12 cellular contexts compared by ENCODE assay signal in the genomic region with DNA sequence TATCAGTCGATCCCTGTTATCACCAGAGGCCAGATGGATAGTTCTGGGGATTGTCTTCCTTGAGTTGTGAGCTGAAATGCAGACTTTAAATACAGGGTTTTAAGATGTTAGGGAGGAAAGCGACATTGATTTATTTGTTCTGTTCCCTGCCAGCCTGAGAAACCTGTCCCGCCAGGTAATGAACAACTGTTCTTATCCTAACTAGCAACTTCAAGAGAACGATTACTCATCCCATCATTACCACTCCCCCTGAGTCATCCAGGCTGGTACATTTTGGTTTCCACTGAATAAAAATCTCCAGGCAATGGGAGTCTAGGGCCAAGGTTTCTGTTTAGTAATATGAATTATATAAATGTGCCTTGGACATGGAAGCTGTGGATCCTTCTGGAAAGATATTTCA.
DNase-seq lines count a peak whose midpoint lies in the region; TF ChIP-seq lines count a peak whose summit lies in the region.
"Had no signal": no experiment of that assay in that cellular context is flagged by ENCODE, and none has a peak within 500 bp of the region (broad histone marks: within the 10 kb centered on the region; RNA-seq: fewer than 3 reads in every experiment).

No MANE protein-coding gene starts in this region.

- H3K27me3 Mint-ChIP-seq in activated naive CD4-positive, alpha-beta T cell treated with anti-CD3 and anti-CD28 coated beads for 36 hours (ENCODE audit: low read depth) = peaks cover 15% of the 10 kb centered on the region
- peaks cover 12% of the 10 kb centered on the region for H3K27me3 Mint-ChIP-seq in activated naive CD4-positive, alpha-beta T cell treated with anti-CD3 and anti-CD28 coated beads, Interleukin-2, amount 10 ng/mL, durations not matched to agents 7 days and 5 days
- no peaks in the 10 kb centered on the region for H3K27me3 Mint-ChIP-seq in type B pancreatic cell

- peaks cover 10% of the 10 kb centered on the region for H3K9me3 Mint-ChIP-seq in activated naive CD4-positive, alpha-beta T cell treated with anti-CD3 and anti-CD28 coated beads for 36 hours
- H3K9me3 Mint-ChIP-seq in activated naive CD4-positive, alpha-beta T cell treated with anti-CD3 and anti-CD28 coated beads, Interleukin-2, amount 10 ng/mL, durations not matched to agents 7 days and 5 days = peaks cover 9% of the 10 kb centered on the region
- peaks cover 8% of the 10 kb centered on the region for H3K9me3 Mint-ChIP-seq in type B pancreatic cell

- H3K4me1 Mint-ChIP-seq in activated naive CD4-positive, alpha-beta T cell treated with anti-CD3 and anti-CD28 coated beads for 36 hours (ENCODE audit: low read depth) = peaks cover 22% of the 10 kb centered on the region
- H3K4me1 Mint-ChIP-seq in activated naive CD4-positive, alpha-beta T cell treated with anti-CD3 and anti-CD28 coated beads, Interleukin-2, amount 10 ng/mL, durations not matched to agents 7 days and 5 days = peaks cover 8% of the 10 kb centered on the region
- peaks cover 31% of the 10 kb centered on the region for H3K4me1 Mint-ChIP-seq in type B pancreatic cell (ENCODE audit: unreplicated experiment)

- no peak overlapping the region for H3K27ac Mint-ChIP-seq in activated naive CD4-positive, alpha-beta T cell treated with anti-CD3 and anti-CD28 coated beads for 36 hours
- no peak overlapping the region for H3K27ac Mint-ChIP-seq in activated naive CD4-positive, alpha-beta T cell treated with anti-CD3 and anti-CD28 coated beads, Interleukin-2, amount 10 ng/mL, durations not matched to agents 7 days and 5 days
- peak overlapping the region; percentile 84 for H3K27ac Mint-ChIP-seq in type B pancreatic cell

- CTCF ChIA-PET in activated naive CD4-positive, alpha-beta T cell treated with anti-CD3 and anti-CD28 coated beads for 36 hours (lab: Charles Lee) = interaction anchor here (0.6 kb wide), 1 partner anchor 58 kb away, joined by 3 read pairs; no protein-coding TSS in a partner anchor
- CTCF ChIA-PET in activated naive CD4-positive, alpha-beta T cell treated with anti-CD3 and anti-CD28 coated beads, Interleukin-2, amount 10 ng/mL, durations not matched to agents 7 days and 5 days (lab: Charles Lee) = no interaction called here

- H3K4me3 Mint-ChIP-seq in activated naive CD4-positive, alpha-beta T cell treated with anti-CD3 and anti-CD28 coated beads for 36 hours = no peak overlapping the region
- H3K4me3 Mint-ChIP-seq in activated naive CD4-positive, alpha-beta T cell treated with anti-CD3 and anti-CD28 coated beads, Interleukin-2, amount 10 ng/mL, durations not matched to agents 7 days and 5 days = no peak overlapping the region
- H3K4me3 Mint-ChIP-seq in type B pancreatic cell = peak overlapping the region; percentile 66

- DNase-seq in activated naive CD4-positive, alpha-beta T cell treated with anti-CD3 and anti-CD28 coated beads for 36 hours = peak; percentile 14
- no peak for DNase-seq in activated naive CD4-positive, alpha-beta T cell treated with anti-CD3 and anti-CD28 coated beads, Interleukin-2, amount 10 ng/mL, durations not matched to agents 7 days and 5 days
- DNase-seq in RKO (ENCODE audit: low spot score) = peak; percentile 19
- DNase-seq in head of caudate nucleus = peak in 22 of 42 donors; percentile 7 to 75 (median 35)
- DNase-seq in type B pancreatic cell (ENCODE audit: extremely low spot score, unreplicated experiment) = no peak
- no peak for DNase-seq in SHP77 treated with DMSO at 0.1 percent for 48 hours (lab: John Stamatoyannopoulos, UW)
- DNase-seq in occipital lobe (lab: John Stamatoyannopoulos, UW) = no peak
- DNase-seq in activated CD4-positive, alpha-beta T cell treated with anti-CD3 and anti-CD28 coated beads, Interleukin-2, amount 50 U/mL, for 4 hours = no peak
- DNase-seq: AML-193, cerebellar nuclear complex, heart right ventricle, MM.1S had no signal

- intact Hi-C loops in activated naive CD4-positive, alpha-beta T cell treated with anti-CD3 and anti-CD28 coated beads for 36 hours (cut with micrococcal nuclease) = loop anchor here (5.0 to 10.0 kb wide), 2 partner anchors 527 to 645 kb away; a partner anchor contains a TSS
- intact Hi-C loops in head of caudate nucleus (cut with DNase I) = no loop called here

- no peak for TF ChIP-seq CTCF in type B pancreatic cell (conservative IDR thresholded peaks at IDR 0.05)

- H3K36me3 Mint-ChIP-seq in activated naive CD4-positive, alpha-beta T cell treated with anti-CD3 and anti-CD28 coated beads for 36 hours (ENCODE audit: low read depth) = no peaks in the 10 kb centered on the region
- no peaks in the 10 kb centered on the region for H3K36me3 Mint-ChIP-seq in activated naive CD4-positive, alpha-beta T cell treated with anti-CD3 and anti-CD28 coated beads, Interleukin-2, amount 10 ng/mL, durations not matched to agents 7 days and 5 days
- H3K36me3 Mint-ChIP-seq in type B pancreatic cell = peaks cover 5% of the 10 kb centered on the region

Comparison
In these comparisons a context has a peak if more than half of its experiments do, and no peak if none do; other contexts are left out.
1. DNase-seq: peak in activated naive CD4-positive, alpha-beta T cell treated with anti-CD3 and anti-CD28 coated beads for 36 hours (single experiment), RKO (single experiment) and head of caudate nucleus (22 of 42); none in activated naive CD4-positive, alpha-beta T cell treated with anti-CD3 and anti-CD28 coated beads, Interleukin-2, amount 10 ng/mL, durations not matched to agents 7 days and 5 days (single experiment), type B pancreatic cell (single experiment), SHP77 treated with DMSO at 0.1 percent for 48 hours (single experiment), occipital lobe (single experiment) and activated CD4-positive, alpha-beta T cell treated with anti-CD3 and anti-CD28 coated beads, Interleukin-2, amount 50 U/mL, for 4 hours (0 of 2).